ENCODE assay signal across 18 cellular contexts in the genomic region with DNA sequence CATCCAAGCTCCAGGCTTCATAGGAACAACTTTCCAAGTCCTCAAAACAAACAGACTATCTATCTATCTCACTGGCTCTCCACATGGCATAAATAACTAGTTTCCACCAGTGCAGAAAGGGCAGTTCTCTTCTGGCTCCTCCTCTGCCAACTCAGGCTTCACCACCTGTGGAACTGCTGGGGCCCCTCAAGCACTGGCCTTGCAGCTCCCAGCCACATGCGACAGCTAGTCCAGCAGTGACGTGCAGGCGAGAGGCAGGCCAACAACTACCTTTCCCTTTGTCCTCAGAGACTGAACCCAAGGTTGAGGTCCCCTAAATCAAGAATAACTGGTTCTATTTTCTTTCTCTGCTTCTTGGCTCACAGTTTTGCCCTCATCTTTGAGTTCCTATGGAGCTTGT.
DNase-seq lines count a peak whose midpoint lies in the region; ATAC-seq, FAIRE-seq and TF ChIP-seq lines count a peak whose summit lies in the region.
"Had no signal": no experiment of that assay in that cellular context is flagged by ENCODE, and none has a peak within 500 bp of the region (broad histone marks: within the 10 kb centered on the region; RNA-seq: fewer than 3 reads in every experiment).

No MANE protein-coding gene starts in this region.

- H3K9me3 Mint-ChIP-seq in natural killer cell (no peaks in the 10 kb centered on the region), nephron progenitor cell (peaks cover 3% of the 10 kb centered on the region)
- H3K9me3 Mint-ChIP-seq in natural killer cell treated with Interleukin-12 subunit alpha and Interleukin-12 subunit beta and Interleukin-15 and Interleukin-18, amount 100 ng/mL, for 72 hours: no peaks in the 10 kb centered on the region
- H3K9me3 Mint-ChIP-seq: CD14-positive monocyte; CD8-positive, alpha-beta T cell had no signal

- no peak for TF ChIP-seq POLR2A in adrenal gland (IDR thresholded peaks at IDR 0.05)

- H3K36me3 Mint-ChIP-seq in natural killer cell (no peaks in the 10 kb centered on the region), nephron progenitor cell (ENCODE audit: low read depth) (peaks cover 56% of the 10 kb centered on the region)
- H3K36me3 Mint-ChIP-seq in natural killer cell treated with Interleukin-12 subunit alpha and Interleukin-12 subunit beta and Interleukin-15 and Interleukin-18, amount 100 ng/mL, for 72 hours: peaks cover 6% of the 10 kb centered on the region

- no peak for DNase-seq in natural killer cell
- no peak for DNase-seq in natural killer cell treated with Interleukin-12 subunit alpha and Interleukin-12 subunit beta and Interleukin-15 and Interleukin-18, amount 100 ng/mL, for 72 hours (ENCODE audit: low spot score)
- DNase-seq in adrenal gland: peak in 4 of 7 donors; percentile 28 to 61 (median 40)
- DNase-seq in nephron progenitor cell: no peak
- DNase-seq in kidney: no peak
- DNase-seq in GM19240 (ENCODE audit: insufficient read length, low spot score): no peak
- DNase-seq: 8988T; Calu3; CD8-positive, alpha-beta T cell; DMS79 treated with DMSO at 0.1 percent for 48 hours; GF-D8; GM23248 had no signal

- no peak overlapping the region for H3K9ac ChIP-seq in kidney (ENCODE audit: low read length in 2 of 2)
- H3K9ac ChIP-seq: BLaER1, GM23248 had no signal

- no peak for FAIRE-seq in kidney (lab: Jason Lieb, UNC)
- FAIRE-seq: H54 had no signal

- no peak overlapping the region for H3K27ac ChIP-seq in adrenal gland
- H3K27ac ChIP-seq in kidney (ENCODE audit: low read depth in 2 of 2, low read length in 2 of 2): no peak overlapping the region
- H3K27ac ChIP-seq: BLaER1, GM23248, HL-60 had no signal

- H3K4me1 Mint-ChIP-seq in natural killer cell (peaks cover 84 to 90% of the 10 kb centered on the region in 2 donors), nephron progenitor cell (peaks cover 83% of the 10 kb centered on the region)
- H3K4me1 Mint-ChIP-seq in natural killer cell treated with Interleukin-12 subunit alpha and Interleukin-12 subunit beta and Interleukin-15 and Interleukin-18, amount 100 ng/mL, for 72 hours (ENCODE audit: low read depth in 2 of 2): peaks cover 66 to 75% of the 10 kb centered on the region in 2 donors

- no peaks in the 10 kb centered on the region for H3K27me3 ChIP-seq in adrenal gland
- H3K27me3 ChIP-seq: BLaER1 had no signal

- no peak for TF ChIP-seq CTCF in natural killer cell (IDR thresholded peaks at IDR 0.05)
- TF ChIP-seq CTCF in adrenal gland (IDR thresholded peaks at IDR 0.05): no peak
- TF ChIP-seq CTCF in nephron progenitor cell (IDR thresholded peaks at IDR 0.05): no peak
- no peak for TF ChIP-seq CTCF in kidney (IDR thresholded peaks at IDR 0.05; ENCODE audit: borderline replicate concordance, extremely low read depth, insufficient read depth)

- intact Hi-C loops in natural killer cell (cut with micrococcal nuclease): no loop called here
- intact Hi-C loops in adrenal gland (cut with DNase I): no loop called here
- intact Hi-C loops in kidney (cut with DNase I): no loop called here

- H3K9me3 ChIP-seq in adrenal gland (replicated peaks in 1 of 3) (no peaks in the 10 kb centered on the region), kidney (ENCODE audit: control insufficient read depth in 1 of 2, low read length in 2 of 2) (no peaks in the 10 kb centered on the region)
- H3K9me3 ChIP-seq: BLaER1 had no signal

- H3K36me3 ChIP-seq in adrenal gland (replicated peaks in 1 of 2) (peaks cover 0 to 24% of the 10 kb centered on the region in 2 donors), kidney (ENCODE audit: control insufficient read depth in 1 of 2, insufficient read depth in 2 of 2, low read length in 2 of 2) (no peaks in the 10 kb centered on the region)

- H3K27ac Mint-ChIP-seq in natural killer cell (peak overlapping the region; percentile 88 to 98), nephron progenitor cell (peak overlapping the region; percentile 76)
- peak overlapping the region in 1 of 2 donors; percentile 84 for H3K27ac Mint-ChIP-seq in natural killer cell treated with Interleukin-12 subunit alpha and Interleukin-12 subunit beta and Interleukin-15 and Interleukin-18, amount 100 ng/mL, for 72 hours
- H3K27ac Mint-ChIP-seq: CD8-positive, alpha-beta T cell had no signal

- H3K4me3 Mint-ChIP-seq in natural killer cell (no peak overlapping the region), nephron progenitor cell (no peak overlapping the region)
- no peak overlapping the region for H3K4me3 Mint-ChIP-seq in natural killer cell treated with Interleukin-12 subunit alpha and Interleukin-12 subunit beta and Interleukin-15 and Interleukin-18, amount 100 ng/mL, for 72 hours
- H3K4me3 Mint-ChIP-seq: CD14-positive monocyte; CD8-positive, alpha-beta T cell had no signal

- WGBS in adrenal gland, 4 donors: 83 to 92% (median 85%) methylated on average over 3 of the region's 3 CpGs

- no peaks in the 10 kb centered on the region for H3K4me1 ChIP-seq in adrenal gland (replicated peaks in 1 of 2)
- peaks cover 4 to 8% of the 10 kb centered on the region in 2 donors for H3K4me1 ChIP-seq in kidney (ENCODE audit: control insufficient read depth in 1 of 2, insufficient read depth in 1 of 2, low read depth in 1 of 2, low read length in 2 of 2)

- ATAC-seq in natural killer cell (no peak), HG03354 (IDR thresholded peaks at IDR 0.05; ENCODE audit: poor library complexity, severe bottlenecking, unreplicated experiment) (no peak)
- ATAC-seq in natural killer cell treated with Interleukin-12 subunit alpha and Interleukin-12 subunit beta and Interleukin-15 and Interleukin-18, amount 100 ng/mL, for 72 hours: no peak
- ATAC-seq: CD8-positive, alpha-beta T cell; HCT116 had no signal

- no peaks in the 10 kb centered on the region for H3K27me3 Mint-ChIP-seq in natural killer cell (ENCODE audit: low read depth in 2 of 2)
- H3K27me3 Mint-ChIP-seq in natural killer cell treated with Interleukin-12 subunit alpha and Interleukin-12 subunit beta and Interleukin-15 and Interleukin-18, amount 100 ng/mL, for 72 hours: no peaks in the 10 kb centered on the region
- peaks cover 5% of the 10 kb centered on the region for H3K27me3 Mint-ChIP-seq in nephron progenitor cell (ENCODE audit: low read depth, poor library complexity)

- H3K4me3 ChIP-seq in adrenal gland: no peak overlapping the region
- H3K4me3 ChIP-seq in kidney (ENCODE audit: low read length in 2 of 2): no peak overlapping the region
- H3K4me3 ChIP-seq: BLaER1, GM23248 had no signal

Comparison
In these comparisons a context has a peak if more than half of its experiments do, and no peak if none do; other contexts are left out.
1. DNase-seq: peak in adrenal gland (4 of 7); none in natural killer cell (single experiment), natural killer cell treated with Interleukin-12 subunit alpha and Interleukin-12 subunit beta and Interleukin-15 and Interleukin-18, amount 100 ng/mL, for 72 hours (single experiment), nephron progenitor cell (single experiment), kidney (single experiment) and GM19240 (single experiment).